ENCODE assay signal across 20 cellular contexts in the genomic region with DNA sequence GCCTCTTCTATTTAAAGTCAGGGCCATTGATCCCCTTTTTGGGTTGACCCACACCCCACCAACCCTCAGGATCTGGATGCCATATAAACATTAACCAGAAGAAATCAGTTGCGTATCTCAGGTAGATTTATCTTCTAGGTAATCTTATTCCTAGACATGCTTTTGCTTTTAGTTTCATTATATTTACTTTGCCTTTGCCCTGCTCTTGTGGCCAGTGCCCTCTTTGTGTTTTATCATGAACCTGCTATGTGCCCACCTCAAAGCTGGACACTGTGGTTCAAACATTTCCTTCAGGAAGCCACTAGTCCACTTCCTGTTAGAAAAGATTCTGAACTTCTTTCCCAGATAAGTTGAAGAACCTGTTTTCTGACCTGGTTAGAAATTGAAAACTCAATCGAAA.
A peak's percentile ranks its signal among the peaks of the same experiment; 100 is the strongest.
DNase-seq lines count a peak whose midpoint lies in the region; ATAC-seq and TF ChIP-seq lines count a peak whose summit lies in the region.
"Had no signal": no experiment of that assay in that cellular context is flagged by ENCODE, and none has a peak within 500 bp of the region (broad histone marks: within the 10 kb centered on the region; RNA-seq: fewer than 3 reads in every experiment).

No MANE protein-coding gene starts in this region.

- peaks cover 58% of the 10 kb centered on the region for H3K4me1 Mint-ChIP-seq in Calu3 (ENCODE audit: low read depth, unreplicated experiment)
- H3K4me1 Mint-ChIP-seq: CD14-positive monocyte, H9 had no signal

- H3K36me3 Mint-ChIP-seq in Calu3 (ENCODE audit: insufficient read depth, unreplicated experiment) = peaks cover 8% of the 10 kb centered on the region
- H3K36me3 Mint-ChIP-seq: CD14-positive monocyte had no signal

- H3K27me3 ChIP-seq in skeletal muscle tissue (ENCODE audit: control insufficient read depth in 3 of 3, insufficient read depth in 3 of 3, low read length in 3 of 3) (no peaks in the 10 kb centered on the region), body of pancreas (no peaks in the 10 kb centered on the region)
- H3K27me3 ChIP-seq: neutrophil had no signal

- peak overlapping the region; percentile 25 for H3K4me3 Mint-ChIP-seq in Calu3 (ENCODE audit: low read depth, unreplicated experiment)
- H3K4me3 Mint-ChIP-seq: CD14-positive monocyte; H9; stimulated activated naive CD8-positive, alpha-beta T cell treated with anti-CD3 and anti-CD28 coated beads, Interleukin-15, Interleukin-2, amounts not matched to agents 100 ng/mL and 50 ng/mL, for 24 hours had no signal

- TF ChIP-seq CTCF in Calu3 (IDR thresholded peaks at IDR 0.05; ENCODE audit: unreplicated experiment) (no peak), VCaP (conservative IDR thresholded peaks at IDR 0.05) (no peak), body of pancreas (IDR thresholded peaks at IDR 0.05) (no peak)

- intact Hi-C loops in Calu3 (cut with micrococcal nuclease; ENCODE audit: unreplicated experiment) (loop anchor here (5.0 kb wide), 1 partner anchor 71 kb away; no protein-coding TSS in a partner anchor), left colon (cut with DNase I, micrococcal nuclease) (no loop called here), body of pancreas (cut with DNase I) (no loop called here)

- TF ChIP-seq POLR2A in body of pancreas (IDR thresholded peaks at IDR 0.05) = no peak
- no peak for TF ChIP-seq POLR2A in GM18505 (IDR thresholded peaks at IDR 0.05; ENCODE audit: borderline replicate concordance, extremely low read depth, insufficient read depth, insufficient read length)

- no TSS peak for BruUV-seq in Calu3 (replicated peaks; lab: Mats Ljungman, UMichigan)

- H3K27me3 Mint-ChIP-seq in Calu3 (ENCODE audit: unreplicated experiment) = no peaks in the 10 kb centered on the region
- H3K27me3 Mint-ChIP-seq: stimulated activated naive CD8-positive, alpha-beta T cell treated with anti-CD3 and anti-CD28 coated beads, Interleukin-15, Interleukin-2, amounts not matched to agents 100 ng/mL and 50 ng/mL, for 24 hours had no signal

- H3K4me3 ChIP-seq in skeletal muscle tissue (ENCODE audit: low read length in 3 of 3) (no peak overlapping the region), body of pancreas (no peak overlapping the region)

- DNase-seq in Calu3 (no peak), left colon (no peak), NCI-H1694 (lab: John Stamatoyannopoulos, UW) (no peak), body of pancreas (no peak)
- DNase-seq: activated CD4-positive, alpha-beta T cell treated with anti-CD3 and anti-CD28 coated beads for 1 hour; activated T-cell treated with anti-CD3 and anti-CD28 coated beads, Interleukin-2, amount 50 U/mL, for 1 hour; H9; NCI-H187 treated with DMSO at 0.1 percent for 48 hours; NCI-H526 treated with DMSO at 0.1 percent for 48 hours; retina; stimulated activated CD4-positive, alpha-beta T cell treated with anti-CD3 and anti-CD28 coated beads, Interleukin-12 subunit alpha, Interleukin-12 subunit beta, amount 100 ng/mL, for 4 hours; stimulated activated CD4-positive, alpha-beta T cell treated with anti-CD3 and anti-CD28 coated beads, Interleukin-4, amount 100 ng/mL, for 4 hours; T1000 had no signal

- H3K9me3 ChIP-seq in skeletal muscle tissue (ENCODE audit: control insufficient read depth in 3 of 3, low read length in 3 of 3) (no peaks in the 10 kb centered on the region), body of pancreas (no peaks in the 10 kb centered on the region)
- H3K9me3 ChIP-seq: neutrophil had no signal

- ATAC-seq in left colon = peak; percentile 51
- no peak for ATAC-seq in body of pancreas
- ATAC-seq in HG02642 (IDR thresholded peaks at IDR 0.05; ENCODE audit: poor library complexity, unreplicated experiment) = no peak
- ATAC-seq in GM18505 (IDR thresholded peaks at IDR 0.05; ENCODE audit: unreplicated experiment) = no peak

- H3K36me3 ChIP-seq in skeletal muscle tissue (ENCODE audit: control insufficient read depth in 3 of 3, insufficient read depth in 3 of 3, low read length in 3 of 3) = no peaks in the 10 kb centered on the region
- no peaks in the 10 kb centered on the region for H3K36me3 ChIP-seq in body of pancreas (replicated peaks in 1 of 2; ENCODE audit: insufficient read depth in 1 of 2, low read depth in 2 of 2)
- H3K36me3 ChIP-seq: neutrophil had no signal

- H3K9me3 Mint-ChIP-seq in Calu3 (ENCODE audit: low read depth, unreplicated experiment) = peaks cover 2% of the 10 kb centered on the region
- H3K9me3 Mint-ChIP-seq: stimulated activated naive CD8-positive, alpha-beta T cell treated with anti-CD3 and anti-CD28 coated beads, Interleukin-15, Interleukin-2, amounts not matched to agents 100 ng/mL and 50 ng/mL, for 24 hours had no signal

- no peak overlapping the region for H3K9ac ChIP-seq in skeletal muscle tissue (ENCODE audit: low read depth in 1 of 3, low read length in 3 of 3)

- H3K4me1 ChIP-seq in skeletal muscle tissue (ENCODE audit: control insufficient read depth in 3 of 3, insufficient read depth in 3 of 3, low read length in 3 of 3) (peaks cover 3 to 6% (median 3%) of the 10 kb centered on the region in 3 donors), body of pancreas (no peaks in the 10 kb centered on the region)

- H3K27ac ChIP-seq in VCaP = peak overlapping the region; percentile 93
- peak overlapping the region; percentile 80 for H3K27ac ChIP-seq in skeletal muscle tissue (ENCODE audit: low read depth, low read length)
- H3K27ac ChIP-seq in body of pancreas = no peak overlapping the region
- H3K27ac ChIP-seq: neutrophil had no signal

- CTCF ChIA-PET in Calu3 (lab: Charles Lee) = no interaction called here

- WGBS in body of pancreas, 2 donors = 28 to 29% methylated on average over 2 of the region's 2 CpGs

- peak overlapping the region; percentile 82 for H3K27ac Mint-ChIP-seq in Calu3 (ENCODE audit: unreplicated experiment)
- H3K27ac Mint-ChIP-seq: CD14-positive monocyte; H9; stimulated activated naive CD8-positive, alpha-beta T cell treated with anti-CD3 and anti-CD28 coated beads, Interleukin-15, Interleukin-2, amounts not matched to agents 100 ng/mL and 50 ng/mL, for 24 hours had no signal

Comparison
In these comparisons a context has a peak if more than half of its experiments do, and no peak if none do; other contexts are left out.
1. H3K27ac ChIP-seq: peak in VCaP (single experiment) and skeletal muscle tissue (single experiment); none in body of pancreas (0 of 4).